In the genomic region with DNA sequence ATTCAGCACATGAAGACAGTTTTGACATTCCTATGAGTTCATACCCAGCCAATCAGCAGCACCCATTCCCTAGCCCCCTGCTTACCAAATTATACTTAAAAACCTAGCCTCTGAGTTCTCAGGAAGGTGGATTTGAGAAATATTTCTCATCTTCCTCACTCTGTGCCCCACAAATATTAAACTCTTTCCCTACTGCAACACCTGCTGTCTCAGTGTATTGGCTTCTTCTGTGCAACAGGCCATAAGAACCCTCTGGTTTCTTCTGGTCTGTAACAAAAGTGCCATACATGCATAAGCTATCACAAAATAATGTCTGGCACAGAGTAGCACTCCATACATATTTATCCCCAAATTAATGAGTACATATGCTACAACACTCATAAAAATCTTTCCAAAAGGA, we compare ENCODE assay signal across 26 cellular contexts.
"Had no signal": no experiment of that assay in that cellular context is flagged by ENCODE, and none has a peak within 500 bp of the region (broad histone marks: within the 10 kb centered on the region; RNA-seq: fewer than 3 reads in every experiment).

No MANE protein-coding gene starts in this region.

- H3K4me2 ChIP-seq: KMS-11, PC-9 had no signal

- H2AFZ ChIP-seq: PC-9 had no signal

- H3K9ac ChIP-seq: KMS-11 had no signal

- H3K4me3 ChIP-seq: PC-9, Peyer's patch, SJCRH30 had no signal

- H3K27me3 ChIP-seq: Peyer's patch, SJCRH30 had no signal

- H3K36me3 ChIP-seq: Peyer's patch, SJCRH30 had no signal

- ATAC-seq: Right ventricle myocardium inferior, SK-N-SH treated with all-trans-retinoic acid at 6 μM for 48 hours had no signal

- DNase-seq: IMR-90, Kasumi-1, MM.1S, MV-4-11, NCI-H1048, NCI-H1105, NCI-H1417 treated with DMSO at 0.1 percent for 48 hours, NCI-H146, NCI-H1694 treated with DMSO at 0.1 percent for 48 hours, NCI-H1930, NCI-H2081 treated with DMSO at 0.1 percent for 48 hours, NCI-H2171, NCI-H226, NCI-H446, NCI-H510A, NCI-H524 treated with DMSO at 0.1 percent for 48 hours, NCI-H69, NCI-H774, PC-9, Peyer's patch, SHP77 treated with DMSO at 0.1 percent for 48 hours, SJCRH30, T-helper 1 cell had no signal

- H3K4me1 ChIP-seq: Peyer's patch had no signal

- H3K27ac ChIP-seq: KMS-11, PC-9, Peyer's patch, SJCRH30 had no signal
